8 cellular contexts compared by ENCODE assay signal in genomic region chr12:10613334-10614055, GRCh38. TPM values are rescaled to one million over a fixed set of nuclear protein-coding genes. Genes with fewer than 3 reads are reported as not detected.
DNase-seq lines count a peak whose midpoint lies in the region; ATAC-seq and TF ChIP-seq lines count a peak whose summit lies in the region.

TSS of gene MAGOHB (minus strand) at chr12:10613609. CDS start at chr12:10613532, 77 bp downstream.

- no peaks in the 10 kb centered on the region for H3K9me3 ChIP-seq in RWPE2 (ENCODE audit: severe bottlenecking)

- H3K27ac Mint-ChIP-seq in activated T-helper 2 cell treated with anti-CD3 and anti-CD28 coated beads, Interferon-gamma antibody, Interleukin-2, Interleukin-4, amounts not matched to agents 10 μg/mL and 5 μg/mL and 100 μg/mL, durations not matched to agents 14 hours and 24 hours and 36 hours: peak within 1 kb of the TSS; percentile 100
- peak within 1 kb of the TSS; percentile 99 to 100 (median 100) for H3K27ac Mint-ChIP-seq in naive thymus-derived CD8-positive, alpha-beta T cell

- peak within 1 kb of the TSS; percentile 67 for H3K4me3 ChIP-seq in RWPE2 (ENCODE audit: severe bottlenecking)
- peak within 1 kb of the TSS; percentile 64 for H3K4me3 ChIP-seq in fibroblast of mammary gland (ENCODE audit: control insufficient read depth, low read depth, low read length)

- no peaks in the 10 kb centered on the region for H3K9me3 Mint-ChIP-seq in activated T-helper 2 cell treated with anti-CD3 and anti-CD28 coated beads, Interferon-gamma antibody, Interleukin-2, Interleukin-4, amounts not matched to agents 10 μg/mL and 5 μg/mL and 100 μg/mL, durations not matched to agents 14 hours and 24 hours and 36 hours
- peaks cover 0 to 2% (median 0%) of the 10 kb centered on the region in 9 donors for H3K9me3 Mint-ChIP-seq in naive thymus-derived CD8-positive, alpha-beta T cell

- H3K27me3 ChIP-seq in RWPE2 (ENCODE audit: insufficient read depth, poor library complexity, severe bottlenecking): no peaks in the 10 kb centered on the region

- peaks cover 11% of the 10 kb centered on the region for H3K27me3 Mint-ChIP-seq in activated T-helper 2 cell treated with anti-CD3 and anti-CD28 coated beads, Interferon-gamma antibody, Interleukin-2, Interleukin-4, amounts not matched to agents 10 μg/mL and 5 μg/mL and 100 μg/mL, durations not matched to agents 14 hours and 24 hours and 36 hours (ENCODE audit: low read depth)
- peaks cover 0 to 7% (median 2%) of the 10 kb centered on the region in 5 donors for H3K27me3 Mint-ChIP-seq in naive thymus-derived CD8-positive, alpha-beta T cell

- peaks cover 27% of the 10 kb centered on the region for H3K4me1 Mint-ChIP-seq in activated T-helper 2 cell treated with anti-CD3 and anti-CD28 coated beads, Interferon-gamma antibody, Interleukin-2, Interleukin-4, amounts not matched to agents 10 μg/mL and 5 μg/mL and 100 μg/mL, durations not matched to agents 14 hours and 24 hours and 36 hours (ENCODE audit: low read depth)
- H3K4me1 Mint-ChIP-seq in naive thymus-derived CD8-positive, alpha-beta T cell: peaks cover 18 to 37% (median 29%) of the 10 kb centered on the region in 4 donors

- ATAC-seq in RWPE2 (ENCODE audit: low read depth): peak; percentile 93
- ATAC-seq in naive thymus-derived CD8-positive, alpha-beta T cell: peak; percentile 93 to 95

- H3K4me3 Mint-ChIP-seq in activated T-helper 2 cell treated with anti-CD3 and anti-CD28 coated beads, Interferon-gamma antibody, Interleukin-2, Interleukin-4, amounts not matched to agents 10 μg/mL and 5 μg/mL and 100 μg/mL, durations not matched to agents 14 hours and 24 hours and 36 hours (ENCODE audit: low read depth): peak within 1 kb of the TSS; percentile 100
- H3K4me3 Mint-ChIP-seq in naive thymus-derived CD8-positive, alpha-beta T cell: peak within 1 kb of the TSS; percentile 98 to 100 (median 99)

- peak within 1 kb of the TSS; percentile 41 for H3K27ac ChIP-seq in RWPE2 (ENCODE audit: poor library complexity, severe bottlenecking)

- peak; percentile 95 for DNase-seq in EH (ENCODE audit: low read depth)
- DNase-seq in H4 (ENCODE audit: low spot score): peak; percentile 98
- peak; percentile 97 for DNase-seq in LoVo (ENCODE audit: low spot score)
- DNase-seq in RWPE2 (ENCODE audit: low spot score): peak; percentile 80
- DNase-seq in activated T-helper 2 cell treated with anti-CD3 and anti-CD28 coated beads, Interferon-gamma antibody, Interleukin-2, Interleukin-4, amounts not matched to agents 10 μg/mL and 5 μg/mL and 100 μg/mL, durations not matched to agents 14 hours and 24 hours and 36 hours (ENCODE audit: low spot score): peak; percentile 97
- peak; percentile 95 for DNase-seq in fibroblast of mammary gland (ENCODE audit: low read depth)
- DNase-seq in naive thymus-derived CD8-positive, alpha-beta T cell: peak; percentile 95 to 100 (median 98)
- DNase-seq in stimulated activated naive CD4-positive, alpha-beta T cell (lab: John Stamatoyannopoulos, UW): peak; percentile 93 to 99 (median 96)

- peaks cover 13% of the 10 kb centered on the region for H3K36me3 ChIP-seq in RWPE2 (ENCODE audit: low read depth)

- intact Hi-C loops in activated T-helper 2 cell treated with anti-CD3 and anti-CD28 coated beads, Interferon-gamma antibody, Interleukin-2, Interleukin-4, amounts not matched to agents 10 μg/mL and 5 μg/mL and 100 μg/mL, durations not matched to agents 14 hours and 24 hours and 36 hours (cut with micrococcal nuclease): loop anchor here (1.0 to 5.0 kb wide), 5 partner anchors 59 to 666 kb away; partner anchors contain the start of genes SMIM10L1 and STYK1

- POLR2A ChIA-PET in naive thymus-derived CD8-positive, alpha-beta T cell (lab: Charles Lee): interaction anchor here (0.6 to 2.5 kb wide), 9 partner anchors 36 to 558 kb away, joined by 3 to 15 read pairs (median 4); partner anchors contain the start of gene SMIM10L1

- TF ChIP-seq CTCF in RWPE2 (IDR thresholded peaks at IDR 0.05; ENCODE audit: poor library complexity, severe bottlenecking) (no peak), fibroblast of mammary gland (conservative IDR thresholded peaks at IDR 0.05; ENCODE audit: control insufficient read depth, insufficient read depth, low read depth, low read length) (no peak)

- peaks cover 37% of the 10 kb centered on the region for H3K36me3 Mint-ChIP-seq in activated T-helper 2 cell treated with anti-CD3 and anti-CD28 coated beads, Interferon-gamma antibody, Interleukin-2, Interleukin-4, amounts not matched to agents 10 μg/mL and 5 μg/mL and 100 μg/mL, durations not matched to agents 14 hours and 24 hours and 36 hours (ENCODE audit: low read depth)
- peaks cover 0 to 32% (median 6%) of the 10 kb centered on the region in 3 donors for H3K36me3 Mint-ChIP-seq in naive thymus-derived CD8-positive, alpha-beta T cell

- H3K4me1 ChIP-seq in RWPE2 (ENCODE audit: insufficient read depth, poor library complexity, severe bottlenecking): peaks cover 5% of the 10 kb centered on the region

RNA-seq across cellular contexts. Expression of gene MAGOHB, which starts in this region (rescaled TPM):
- total RNA-seq in H4 (2014; rRNA removed; shearing (Covaris generic)): 63.2 and 116 TPM in 2 replicates
- total RNA-seq in activated T-helper 2 cell treated with anti-CD3 and anti-CD28 coated beads, Interferon-gamma antibody, Interleukin-2, Interleukin-4, amounts not matched to agents 10 μg/mL and 5 μg/mL and 100 μg/mL, durations not matched to agents 14 hours and 24 hours and 36 hours: 69.4 and 70.2 TPM in 2 replicates
- total RNA-seq in naive thymus-derived CD8-positive, alpha-beta T cell: 10 to 100 TPM; 34.3 to 39.1 TPM
- polyA plus RNA-seq in naive thymus-derived CD8-positive, alpha-beta T cell: 10 to 100 TPM; 44.1 to 77.3 (median 53.9) TPM

Comparison
In these comparisons a context has a peak if more than half of its experiments do, and no peak if none do; other contexts are left out.
1. Peak in every context shown above with its lines: DNase-seq, ATAC-seq, H3K4me3 ChIP-seq and H3K27ac ChIP-seq.